Comparison of ENCODE assay signal across 18 cellular contexts in the genomic region with DNA sequence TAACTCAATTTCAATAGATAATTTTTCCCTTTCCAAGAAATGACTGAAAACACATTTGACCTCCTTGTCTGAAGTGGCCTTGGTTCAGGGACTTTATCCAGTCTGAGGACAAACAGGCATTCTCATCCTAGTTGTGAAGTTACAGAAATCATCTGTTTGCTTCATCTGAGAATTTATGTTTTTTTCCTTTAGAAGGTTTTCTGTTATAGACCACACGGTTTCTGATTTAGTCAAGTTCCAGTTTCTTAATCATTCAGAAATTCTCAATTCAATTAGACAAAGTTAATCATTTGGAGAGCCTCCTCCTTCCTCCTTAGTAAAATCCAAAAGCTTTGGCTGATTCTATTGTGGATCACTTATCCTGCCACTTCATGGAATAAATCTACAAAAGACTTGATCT.
DNase-seq lines count a peak whose midpoint lies in the region; ATAC-seq lines count a peak whose summit lies in the region.
"Had no signal": no experiment of that assay in that cellular context is flagged by ENCODE, and none has a peak within 500 bp of the region (broad histone marks: within the 10 kb centered on the region; RNA-seq: fewer than 3 reads in every experiment).

No MANE protein-coding gene starts in this region.

- peaks cover 12% of the 10 kb centered on the region for H3K9me3 Mint-ChIP-seq in T-helper 1 cell treated with Interleukin-12 subunit alpha and Interleukin-12 subunit beta and Interleukin-4 antibody, amounts not matched to agents 30 μg/mL and 1 μg/mL, for 36 hours
- no peaks in the 10 kb centered on the region for H3K9me3 Mint-ChIP-seq in stimulated activated memory B cell treated with anti-CD40 and anti-IgM and Interleukin-4, amounts not matched to agents 10 μg/mL and 1 μg/mL and 100 μg/mL, for 72 hours

- peak overlapping the region; percentile 0 for H3K4me3 Mint-ChIP-seq in T-helper 1 cell treated with Interleukin-12 subunit alpha and Interleukin-12 subunit beta and Interleukin-4 antibody, amounts not matched to agents 30 μg/mL and 1 μg/mL, for 36 hours
- H3K4me3 Mint-ChIP-seq in stimulated activated memory B cell treated with anti-CD40 and anti-IgM and Interleukin-4, amounts not matched to agents 10 μg/mL and 1 μg/mL and 100 μg/mL, for 72 hours, result no peak overlapping the region
- H3K4me3 Mint-ChIP-seq: brain had no signal

- H3K27ac ChIP-seq in caudate nucleus (ENCODE audit: low read depth, low read length), result no peak overlapping the region
- H3K27ac ChIP-seq: BLaER1 had no signal

- no peaks in the 10 kb centered on the region for H3K27me3 Mint-ChIP-seq in T-helper 1 cell treated with Interleukin-12 subunit alpha and Interleukin-12 subunit beta and Interleukin-4 antibody, amounts not matched to agents 30 μg/mL and 1 μg/mL, for 36 hours (ENCODE audit: low read depth)
- H3K27me3 Mint-ChIP-seq in stimulated activated memory B cell treated with anti-CD40 and anti-IgM and Interleukin-4, amounts not matched to agents 10 μg/mL and 1 μg/mL and 100 μg/mL, for 72 hours, result peaks cover 12% of the 10 kb centered on the region

- DNase-seq in iPS-NIHi11 (ENCODE audit: low spot score) (no peak), NCI-H2171 (lab: John Stamatoyannopoulos, UW) (no peak), caudate nucleus (lab: John Stamatoyannopoulos, UW) (no peak)
- DNase-seq: effector CD4-positive, alpha-beta T cell; foreskin fibroblast; H7; mesendoderm; NCI-H187 treated with DMSO at 0.1 percent for 48 hours; NCI-H82; SHP77; small intestine had no signal

- ATAC-seq in GM18511 (IDR thresholded peaks at IDR 0.05; ENCODE audit: unreplicated experiment), result peak; percentile 75
- ATAC-seq in GM19351 (IDR thresholded peaks at IDR 0.05; ENCODE audit: unreplicated experiment), result peak; percentile 60
- ATAC-seq in HG02938 (IDR thresholded peaks at IDR 0.05; ENCODE audit: unreplicated experiment), result peak; percentile 66
- no peak for ATAC-seq in stimulated activated memory B cell treated with anti-CD40 and anti-IgM and Interleukin-4, amounts not matched to agents 10 μg/mL and 1 μg/mL and 100 μg/mL, for 72 hours

- H3K27ac Mint-ChIP-seq in T-helper 1 cell treated with Interleukin-12 subunit alpha and Interleukin-12 subunit beta and Interleukin-4 antibody, amounts not matched to agents 30 μg/mL and 1 μg/mL, for 36 hours, result peak overlapping the region; percentile 60
- no peak overlapping the region for H3K27ac Mint-ChIP-seq in stimulated activated memory B cell treated with anti-CD40 and anti-IgM and Interleukin-4, amounts not matched to agents 10 μg/mL and 1 μg/mL and 100 μg/mL, for 72 hours
- H3K27ac Mint-ChIP-seq: brain had no signal

- H3K36me3 Mint-ChIP-seq in T-helper 1 cell treated with Interleukin-12 subunit alpha and Interleukin-12 subunit beta and Interleukin-4 antibody, amounts not matched to agents 30 μg/mL and 1 μg/mL, for 36 hours (ENCODE audit: low read depth), result peaks cover 10% of the 10 kb centered on the region
- no peaks in the 10 kb centered on the region for H3K36me3 Mint-ChIP-seq in stimulated activated memory B cell treated with anti-CD40 and anti-IgM and Interleukin-4, amounts not matched to agents 10 μg/mL and 1 μg/mL and 100 μg/mL, for 72 hours
- H3K36me3 Mint-ChIP-seq: brain had no signal

- H3K4me1 Mint-ChIP-seq in T-helper 1 cell treated with Interleukin-12 subunit alpha and Interleukin-12 subunit beta and Interleukin-4 antibody, amounts not matched to agents 30 μg/mL and 1 μg/mL, for 36 hours (ENCODE audit: low read depth), result peaks cover 71% of the 10 kb centered on the region
- H3K4me1 Mint-ChIP-seq in stimulated activated memory B cell treated with anti-CD40 and anti-IgM and Interleukin-4, amounts not matched to agents 10 μg/mL and 1 μg/mL and 100 μg/mL, for 72 hours, result no peaks in the 10 kb centered on the region
- H3K4me1 Mint-ChIP-seq: brain had no signal
